In genomic region chr12:57127710-57128518, GRCh38 we compare ENCODE assay signal across 1 cellular context.
A peak's percentile ranks its signal among the peaks of the same experiment; 100 is the strongest.
TF ChIP-seq lines count a peak whose summit lies in the region.

LRP1 (plus strand) TSS chr12:57128483; CDS start chr12:57128965, 482 bp downstream.

TF ChIP-seq in HepG2, 621 proteins besides CTCF, POLR2A, EP300 and RAD21 (continued from another document and continues in another):
- TF ChIP-seq ZNF142 (CRISPR knock-in tag; IDR thresholded peaks at IDR 0.05) (no peak), THAP9 (CRISPR knock-in tag; IDR thresholded peaks at IDR 0.05; ENCODE audit: borderline replicate concordance) (no peak), ZNF280D (CRISPR knock-in tag; IDR thresholded peaks at IDR 0.05) (no peak), HNF4A (CRISPR knock-in tag; IDR thresholded peaks at IDR 0.05) (no peak), CEBPB (IDR thresholded peaks at IDR 0.05; ENCODE audit: borderline replicate concordance, low read depth, low read length) (no peak), DMAP1 (CRISPR knock-in tag; IDR thresholded peaks at IDR 0.05) (peak; percentile 77), E2F2 (CRISPR knock-in tag; IDR thresholded peaks at IDR 0.05; ENCODE audit: borderline replicate concordance) (no peak), HMGXB4 (CRISPR knock-in tag; IDR thresholded peaks at IDR 0.05; ENCODE audit: borderline replicate concordance in 1 of 2, low read depth in 1 of 2) (peak in 1 of 2 experiments; percentile 52; a peak in 1 of 4 replicates), ZNF274 (CRISPR knock-in tag; IDR thresholded peaks at IDR 0.05) (no peak), E2F5 (CRISPR knock-in tag; conservative IDR thresholded peaks at IDR 0.05) (no peak), MXD4 (CRISPR knock-in tag; IDR thresholded peaks at IDR 0.05) (0 out of 2 replicates have a peak, but pooled peaks have one; percentile 19), ZNF747 (CRISPR knock-in tag; IDR thresholded peaks at IDR 0.05; ENCODE audit: borderline replicate concordance) (peak; percentile 42; the same call in 1 of the 2 replicates), HNRNPH1 (optimal IDR thresholded peaks at IDR 0.05; ENCODE audit: low read depth, low read length) (no peak), SMAD3 (CRISPR knock-in tag; IDR thresholded peaks at IDR 0.05) (peak; percentile 29; the same call in 1 of the 2 replicates), ZNF160 (CRISPR knock-in tag; IDR thresholded peaks at IDR 0.05) (peak; percentile 30; the same call in 1 of the 2 replicates), ZNF644 (CRISPR knock-in tag; IDR thresholded peaks at IDR 0.05; ENCODE audit: low read depth) (no peak), ELF4 (CRISPR knock-in tag; IDR thresholded peaks at IDR 0.05; ENCODE audit: borderline replicate concordance) (no peak), MTA3 (CRISPR knock-in tag; IDR thresholded peaks at IDR 0.05) (no peak), KLF6 (CRISPR knock-in tag; IDR thresholded peaks at IDR 0.05) (peak; percentile 68), FOXO4 (CRISPR knock-in tag; conservative IDR thresholded peaks at IDR 0.05) (0 out of 2 replicates have a peak, but pooled peaks have one; percentile 46), GABPB1 (CRISPR knock-in tag; IDR thresholded peaks at IDR 0.05) (peak; percentile 58; the same call in 1 of the 2 replicates), SP1 (IDR thresholded peaks at IDR 0.05) (no peak), SP1 (CRISPR knock-in tag; IDR thresholded peaks at IDR 0.05) (peak; percentile 45), ZNF710 (CRISPR knock-in tag; IDR thresholded peaks at IDR 0.05; ENCODE audit: borderline replicate concordance) (0 out of 2 replicates have a peak, but pooled peaks have one; percentile 14), ZNF737 (CRISPR knock-in tag; IDR thresholded peaks at IDR 0.05; ENCODE audit: borderline replicate concordance) (0 out of 2 replicates have a peak, but pooled peaks have one; percentile 40), ZSCAN5A (CRISPR knock-in tag; IDR thresholded peaks at IDR 0.05; ENCODE audit: borderline replicate concordance) (0 out of 2 replicates have a peak, but pooled peaks have one; percentile 20), GMEB2 (CRISPR knock-in tag; IDR thresholded peaks at IDR 0.05; ENCODE audit: low read depth) (no peak), ZNF451 (CRISPR knock-in tag; IDR thresholded peaks at IDR 0.05) (peak; percentile 69; the same call in 1 of the 2 replicates)
